In the genomic region with DNA sequence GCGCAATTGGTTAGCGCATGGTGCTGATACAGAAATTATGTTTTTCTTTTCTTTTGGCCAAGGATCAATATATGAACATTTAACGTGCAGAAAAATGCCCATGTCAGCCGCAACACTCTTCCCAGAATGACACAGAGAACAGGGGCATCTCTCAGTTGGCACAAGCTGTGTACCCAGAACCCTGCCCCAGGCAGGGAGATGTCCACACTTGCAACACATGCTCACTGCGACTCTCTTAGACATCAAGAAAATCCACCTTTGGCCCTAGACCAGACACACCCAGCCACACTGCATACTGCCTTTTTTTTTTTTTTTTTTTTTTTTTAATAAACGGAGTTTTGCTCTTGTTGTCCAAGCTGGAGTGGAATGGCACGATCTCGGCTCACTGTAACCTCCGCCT, we compare ENCODE assay signal across 32 cellular contexts.
"Had no signal": no experiment of that assay in that cellular context is flagged by ENCODE, and none has a peak within 500 bp of the region (broad histone marks: within the 10 kb centered on the region; RNA-seq: fewer than 3 reads in every experiment).

No MANE protein-coding gene starts in this region.

- H3K27ac ChIP-seq: adrenal gland, body of pancreas, cardiac muscle cell, dorsolateral prefrontal cortex, neural progenitor cell, uterus had no signal

- H3K9ac ChIP-seq: neural progenitor cell had no signal

- H3K27me3 Mint-ChIP-seq: activated CD4-positive, alpha-beta memory T cell treated with anti-CD3 and anti-CD28 coated beads for 36 hours; activated CD4-positive, alpha-beta T cell treated with anti-CD3 and anti-CD28 coated beads, Interleukin-2, amount 10 ng/mL, durations not matched to agents 24 days and 14 days; activated naive CD8-positive, alpha-beta T cell treated with anti-CD3 and anti-CD28 coated beads for 36 hours; effector memory CD8-positive, alpha-beta T cell; memory B cell; stimulated activated naive B cell treated with anti-CD40 and anti-IgM and Interleukin-4, amounts not matched to agents 10 μg/mL and 1 μg/mL and 100 μg/mL, for 72 hours had no signal

- H3K4me1 Mint-ChIP-seq: activated CD4-positive, alpha-beta T cell treated with anti-CD3 and anti-CD28 coated beads, Interleukin-2, amount 10 ng/mL, durations not matched to agents 24 days and 14 days; neural progenitor cell; stimulated activated naive B cell treated with anti-CD40 and anti-IgM and Interleukin-4, amounts not matched to agents 10 μg/mL and 1 μg/mL and 100 μg/mL, for 72 hours had no signal

- H3K27me3 ChIP-seq: adrenal gland, body of pancreas, cardiac muscle cell, dorsolateral prefrontal cortex, esophagus squamous epithelium, neural progenitor cell, uterus had no signal

- H3K9me3 ChIP-seq: adrenal gland, body of pancreas, esophagus squamous epithelium, uterus had no signal

- FAIRE-seq: islet of Langerhans had no signal

- H3K36me3 ChIP-seq: neural progenitor cell, uterus had no signal

- H2AFZ ChIP-seq: neural progenitor cell had no signal

- H3K27ac Mint-ChIP-seq: activated CD4-positive, alpha-beta memory T cell treated with anti-CD3 and anti-CD28 coated beads for 36 hours; activated CD4-positive, alpha-beta T cell treated with anti-CD3 and anti-CD28 coated beads, Interleukin-2, amount 10 ng/mL, durations not matched to agents 24 days and 14 days; activated naive CD4-positive, alpha-beta T cell treated with anti-CD3 and anti-CD28 coated beads for 36 hours; activated naive CD8-positive, alpha-beta T cell treated with anti-CD3 and anti-CD28 coated beads for 36 hours; activated T-helper 1 cell treated with anti-CD3 and anti-CD28 coated beads, Interleukin-12 subunit alpha, Interleukin-12 subunit beta, Interleukin-2, Interleukin-4 antibody, amounts not matched to agents 30 ng/mL and 10 ng/mL and 1 ng/mL, durations not matched to agents 14 hours and 24 hours and 36 hours; neural progenitor cell; T-helper 1 cell treated with Interleukin-12 subunit alpha and Interleukin-12 subunit beta and Interleukin-4 antibody, amounts not matched to agents 30 μg/mL and 1 μg/mL, for 36 hours had no signal

- H3K4me3 Mint-ChIP-seq: activated CD4-positive, alpha-beta memory T cell treated with anti-CD3 and anti-CD28 coated beads for 36 hours; activated CD4-positive, alpha-beta T cell treated with anti-CD3 and anti-CD28 coated beads, Interleukin-2, amount 10 ng/mL, durations not matched to agents 24 days and 14 days; activated naive CD4-positive, alpha-beta T cell treated with anti-CD3 and anti-CD28 coated beads for 36 hours; activated naive CD8-positive, alpha-beta T cell treated with anti-CD3 and anti-CD28 coated beads for 36 hours; activated T-helper 1 cell treated with anti-CD3 and anti-CD28 coated beads, Interleukin-12 subunit alpha, Interleukin-12 subunit beta, Interleukin-2, Interleukin-4 antibody, amounts not matched to agents 30 ng/mL and 10 ng/mL and 1 ng/mL, durations not matched to agents 14 hours and 24 hours and 36 hours; effector memory CD8-positive, alpha-beta T cell; memory B cell; natural killer cell; neural progenitor cell; stimulated activated naive B cell treated with anti-CD40 and anti-IgM and Interleukin-4, amounts not matched to agents 10 μg/mL and 1 μg/mL and 100 μg/mL, for 72 hours; T-helper 1 cell treated with Interleukin-12 subunit alpha and Interleukin-12 subunit beta and Interleukin-4 antibody, amounts not matched to agents 30 μg/mL and 1 μg/mL, for 36 hours had no signal

- ATAC-seq: body of pancreas; effector memory CD8-positive, alpha-beta T cell; natural killer cell; right cardiac atrium; stimulated activated naive B cell treated with anti-CD40 and anti-IgM and Interleukin-4, amounts not matched to agents 10 μg/mL and 1 μg/mL and 100 μg/mL, for 72 hours had no signal

- DNase-seq: activated CD4-positive, alpha-beta memory T cell treated with anti-CD3 and anti-CD28 coated beads for 36 hours; activated CD4-positive, alpha-beta T cell treated with anti-CD3 and anti-CD28 coated beads, Interleukin-2, amount 10 ng/mL, durations not matched to agents 24 days and 14 days; activated CD4-positive, CD25-positive, alpha-beta regulatory T cell treated with anti-CD3 and anti-CD28 coated beads, Interleukin-2, amount 50 U/mL, for 72 hours; activated CD8-positive, alpha-beta memory T cell treated with anti-CD3 and anti-CD28 coated beads, Interleukin-2, amount 50 U/mL, for 4 hours; activated effector memory CD4-positive, alpha-beta T cell treated with anti-CD3 and anti-CD28 coated beads, Interleukin-2, amount 50 U/mL, for 16 hours; activated naive CD4-positive, alpha-beta T cell treated with anti-CD3 and anti-CD28 coated beads for 36 hours; activated naive CD8-positive, alpha-beta T cell treated with anti-CD3 and anti-CD28 coated beads for 36 hours; activated T-cell treated with anti-CD3 and anti-CD28 coated beads, Interleukin-2, amount 50 U/mL, for 1 hour; adrenal gland; aorta; body of pancreas; cerebellar nuclear complex; dorsolateral prefrontal cortex; effector memory CD8-positive, alpha-beta T cell; esophagus squamous epithelium; foreskin melanocyte; natural killer cell; occipital lobe; right cardiac atrium; stimulated activated CD4-positive, alpha-beta T cell treated with anti-CD3 and anti-CD28 coated beads, Interleukin-12 subunit alpha, Interleukin-12 subunit beta, amount 100 ng/mL, for 4 hours; stimulated activated CD4-positive, alpha-beta T cell treated with anti-CD3 and anti-CD28 coated beads, Interleukin-4, amount 100 ng/mL, for 24 hours; stimulated activated CD8-positive, alpha-beta memory T cell treated with anti-CD3 and anti-CD28 coated beads, Interleukin-4, amount 100 ng/mL, for 48 hours; stimulated activated naive B cell treated with anti-CD40 and anti-IgM and Interleukin-4, amounts not matched to agents 10 μg/mL and 1 μg/mL and 100 μg/mL, for 72 hours; T1000; uterus had no signal

- H3K4me1 ChIP-seq: adrenal gland, body of pancreas, neural progenitor cell, uterus had no signal

- H3K9me3 Mint-ChIP-seq: activated CD4-positive, alpha-beta memory T cell treated with anti-CD3 and anti-CD28 coated beads for 36 hours; activated CD4-positive, alpha-beta T cell treated with anti-CD3 and anti-CD28 coated beads, Interleukin-2, amount 10 ng/mL, durations not matched to agents 24 days and 14 days; activated naive CD4-positive, alpha-beta T cell treated with anti-CD3 and anti-CD28 coated beads for 36 hours; activated naive CD8-positive, alpha-beta T cell treated with anti-CD3 and anti-CD28 coated beads for 36 hours; activated T-helper 1 cell treated with anti-CD3 and anti-CD28 coated beads, Interleukin-12 subunit alpha, Interleukin-12 subunit beta, Interleukin-2, Interleukin-4 antibody, amounts not matched to agents 30 ng/mL and 10 ng/mL and 1 ng/mL, durations not matched to agents 14 hours and 24 hours and 36 hours; effector memory CD8-positive, alpha-beta T cell; memory B cell; natural killer cell; neural progenitor cell; stimulated activated naive B cell treated with anti-CD40 and anti-IgM and Interleukin-4, amounts not matched to agents 10 μg/mL and 1 μg/mL and 100 μg/mL, for 72 hours; T-helper 1 cell treated with Interleukin-12 subunit alpha and Interleukin-12 subunit beta and Interleukin-4 antibody, amounts not matched to agents 30 μg/mL and 1 μg/mL, for 36 hours had no signal

- H3K4me3 ChIP-seq: adrenal gland, body of pancreas, cardiac muscle cell, coronary artery, dorsolateral prefrontal cortex, esophagus squamous epithelium, neural progenitor cell, uterus had no signal

- H3K4me2 ChIP-seq: neural progenitor cell had no signal
